Comparison of ENCODE assay signal across 16 cellular contexts in the genomic region with DNA sequence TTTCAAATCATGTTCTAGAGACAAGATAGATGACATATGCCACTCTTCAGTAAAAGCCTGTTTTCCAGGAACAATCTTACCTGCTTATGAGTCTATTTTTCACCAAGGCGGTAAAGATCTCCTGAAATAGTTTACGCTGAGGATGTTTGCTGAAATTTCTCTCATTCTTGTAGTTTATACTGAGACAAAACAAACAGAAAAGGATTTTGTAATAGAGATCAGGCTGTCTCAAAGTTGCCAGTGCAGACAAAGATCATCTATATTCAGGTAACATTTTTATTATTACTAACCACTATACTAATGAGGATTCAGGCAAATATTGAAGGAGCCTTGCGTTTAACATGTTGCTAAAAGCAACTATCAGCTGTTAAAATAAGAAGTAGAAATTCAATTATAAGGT. TPM values are rescaled to one million over a fixed set of nuclear protein-coding genes. Genes with fewer than 3 reads are reported as not detected.
DNase-seq lines count a peak whose midpoint lies in the region; ATAC-seq, FAIRE-seq and TF ChIP-seq lines count a peak whose summit lies in the region.
"Had no signal": no experiment of that assay in that cellular context is flagged by ENCODE, and none has a peak within 500 bp of the region (broad histone marks: within the 10 kb centered on the region; RNA-seq: fewer than 3 reads in every experiment).

No MANE protein-coding gene starts in this region.

- TF ChIP-seq RAD21 in HepG2 (CRISPR knock-in tag; IDR thresholded peaks at IDR 0.05), result no peak

- no peaks in the 10 kb centered on the region for H4K20me1 ChIP-seq in HepG2 (ENCODE audit: insufficient read depth, low read length)
- H4K20me1 ChIP-seq: BLaER1 had no signal

- no peak for DNase-seq in right atrium auricular region (ENCODE audit: low spot score)
- DNase-seq in left ventricle myocardium superior, result no peak
- DNase-seq in HepG2 (ENCODE audit: low spot score), result no peak
- DNase-seq in gastrocnemius medialis, result no peak
- no peak for DNase-seq in NCI-H748 treated with DMSO at 0.1 percent for 48 hours (lab: John Stamatoyannopoulos, UW)
- DNase-seq: 8988T; CD4-positive, alpha-beta memory T cell; DMS153; DMS79; GDM1; H9 had no signal

- BruUV-seq in HepG2 (replicated peaks; lab: Mats Ljungman, UMichigan), result no TSS peak

- TF ChIP-seq POLR2A in HepG2 (IDR thresholded peaks at IDR 0.05; ENCODE audit: insufficient read depth in 1 of 2, low read depth in 2 of 2, low read length in 2 of 2) (no peak), gastrocnemius medialis (IDR thresholded peaks at IDR 0.05) (no peak)

- H3K9me3 ChIP-seq in right atrium auricular region, result no peaks in the 10 kb centered on the region
- H3K9me3 ChIP-seq in HepG2 (ENCODE audit: low read length), result no peaks in the 10 kb centered on the region
- no peaks in the 10 kb centered on the region for H3K9me3 ChIP-seq in gastrocnemius medialis

- in situ Hi-C loops in HepG2 (cut with HindIII; ENCODE audit: extremely low pct_ligation_motif_present, low pct_unique_long_range_greater_than_20kb), result no loop called here
- in situ Hi-C loops in gastrocnemius medialis (cut with MboI; ENCODE audit: low sequenced_read_pairs in 4 of 4), result no loop called here

- H3K9ac ChIP-seq in HepG2 (ENCODE audit: insufficient read depth, low read depth, low read length), result no peak overlapping the region
- H3K9ac ChIP-seq: BLaER1 had no signal

- POLR2A ChIA-PET in HepG2 (lab: Yijun Ruan, JAX), result no interaction called here

- CTCF ChIA-PET in HepG2 (lab: Yijun Ruan, JAX; ENCODE audit: low intra/inter-chr PET ratio, low total read pairs), result no interaction called here

- H3K4me1 ChIP-seq in right atrium auricular region (peaks cover 0 to 8% of the 10 kb centered on the region in 2 donors), HepG2 (ENCODE audit: insufficient read depth, low read length) (peaks cover 12% of the 10 kb centered on the region), gastrocnemius medialis (peaks cover 16 to 18% of the 10 kb centered on the region in 2 donors)
- H3K4me1 ChIP-seq: BLaER1 had no signal

- H3K27ac ChIP-seq in right atrium auricular region (peak overlapping the region; percentile 64 to 82), HepG2 (ENCODE audit: extremely low read length, insufficient read depth, low read length) (no peak overlapping the region), gastrocnemius medialis (peak overlapping the region; percentile 75 to 83 (median 80))
- H3K27ac ChIP-seq: BLaER1 had no signal

- no peak for ATAC-seq in left ventricle myocardium superior
- no peak for ATAC-seq in HepG2
- ATAC-seq in gastrocnemius medialis, result no peak
- no peak for ATAC-seq in GM18498 (IDR thresholded peaks at IDR 0.05; ENCODE audit: unreplicated experiment)
- ATAC-seq in HG02588 (IDR thresholded peaks at IDR 0.05; ENCODE audit: unreplicated experiment), result no peak

- H3K27me3 ChIP-seq in right atrium auricular region (no peaks in the 10 kb centered on the region), HepG2 (ENCODE audit: control insufficient read depth in 1 of 2, insufficient read depth in 2 of 2, low read length in 2 of 2) (no peaks in the 10 kb centered on the region), gastrocnemius medialis (no peaks in the 10 kb centered on the region)
- H3K27me3 ChIP-seq: BLaER1 had no signal

- H3K4me3 ChIP-seq in right atrium auricular region (no peak overlapping the region), HepG2 (replicated peaks in 1 of 3; ENCODE audit: insufficient read depth in 1 of 3, low read depth in 2 of 3, low read length in 3 of 3) (no peak overlapping the region), gastrocnemius medialis (no peak overlapping the region)
- H3K4me3 ChIP-seq: BLaER1 had no signal

- WGBS in HepG2 (ENCODE audit: low lambda C conversion rate), result 92% methylated on average over 3 of the region's 3 CpGs

- no peaks in the 10 kb centered on the region for H3K36me3 ChIP-seq in right atrium auricular region
- H3K36me3 ChIP-seq in HepG2 (replicated peaks in 1 of 2; ENCODE audit: control insufficient read depth in 1 of 2, insufficient read depth in 2 of 2, low read length in 2 of 2), result peaks cover 1 to 4% of the 10 kb centered on the region in 2 experiments; a peak in 2 of 5 replicates
- no peaks in the 10 kb centered on the region for H3K36me3 ChIP-seq in gastrocnemius medialis
- H3K36me3 ChIP-seq: BLaER1 had no signal

- FAIRE-seq in HepG2 (lab: Jason Lieb, UNC), result no peak
- FAIRE-seq: H1 had no signal

- no peak for TF ChIP-seq CTCF in right atrium auricular region (IDR thresholded peaks at IDR 0.05)
- no peak for TF ChIP-seq CTCF in HepG2 (CRISPR knock-in tag; IDR thresholded peaks at IDR 0.05)
- no peak for TF ChIP-seq CTCF in gastrocnemius medialis (IDR thresholded peaks at IDR 0.05 in 4 of 5, conservative IDR thresholded peaks at IDR 0.05 in 1 of 5)

- H3K79me2 ChIP-seq in HepG2 (ENCODE audit: insufficient read depth, low read length), result no peaks in the 10 kb centered on the region

- no peak for TF ChIP-seq EP300 in HepG2 (IDR thresholded peaks at IDR 0.05; ENCODE audit: low read depth in 2 of 2, low read length in 2 of 2)
- TF ChIP-seq EP300 in HepG2 (CRISPR knock-in tag; IDR thresholded peaks at IDR 0.05; ENCODE audit: borderline replicate concordance), result no peak

- no peak overlapping the region for H2AFZ ChIP-seq in HepG2 (ENCODE audit: low read length)

- intact Hi-C loops in left ventricle myocardium superior (cut with micrococcal nuclease), result no loop called here
- intact Hi-C loops in HepG2 (cut with micrococcal nuclease; ENCODE audit: unreplicated experiment), result no loop called here
- intact Hi-C loops in gastrocnemius medialis (cut with DNase I; ENCODE audit: low total_unique reads), result loop anchor here (2.0 kb wide), 1 partner anchor 17 kb away; no protein-coding TSS in a partner anchor

- H3K4me2 ChIP-seq in HepG2 (ENCODE audit: low read depth, low read length), result no peak overlapping the region
- H3K4me2 ChIP-seq: BLaER1 had no signal

TF ChIP-seq in HepG2, 621 proteins besides CTCF, POLR2A, EP300 and RAD21 (continues in another document):
- TF ChIP-seq, protein P1, sequence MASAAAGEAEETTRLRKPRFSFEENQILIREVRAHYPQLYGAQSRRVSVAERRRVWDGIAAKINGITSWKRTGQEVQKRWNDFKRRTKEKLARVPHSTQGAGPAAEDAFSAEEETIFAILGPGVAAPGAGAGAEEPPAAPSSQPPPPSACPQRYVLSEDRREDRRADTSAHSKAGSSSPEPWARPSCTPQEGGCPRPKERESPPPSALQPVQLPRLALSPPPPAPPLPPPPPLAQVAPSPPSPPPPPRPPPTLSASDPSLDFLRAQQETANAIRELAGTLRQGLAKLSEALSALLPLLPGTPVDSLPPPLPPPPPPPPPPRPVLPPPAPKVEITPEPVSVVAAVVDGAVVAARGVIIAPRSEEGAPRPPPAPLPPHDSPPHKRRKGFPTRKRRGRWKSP (CRISPR knock-in tag; IDR thresholded peaks at IDR 0.05), result no peak
- TF ChIP-seq KLF11 (CRISPR knock-in tag; IDR thresholded peaks at IDR 0.05) (no peak), MEIS1 (CRISPR knock-in tag; IDR thresholded peaks at IDR 0.05; ENCODE audit: borderline replicate concordance) (no peak), GATAD2A (CRISPR knock-in tag; IDR thresholded peaks at IDR 0.05) (0 out of 2 replicates have a peak, but pooled peaks have one; percentile 28), HOXA7 (CRISPR knock-in tag; IDR thresholded peaks at IDR 0.05) (no peak)
- TF ChIP-seq, protein P2, sequence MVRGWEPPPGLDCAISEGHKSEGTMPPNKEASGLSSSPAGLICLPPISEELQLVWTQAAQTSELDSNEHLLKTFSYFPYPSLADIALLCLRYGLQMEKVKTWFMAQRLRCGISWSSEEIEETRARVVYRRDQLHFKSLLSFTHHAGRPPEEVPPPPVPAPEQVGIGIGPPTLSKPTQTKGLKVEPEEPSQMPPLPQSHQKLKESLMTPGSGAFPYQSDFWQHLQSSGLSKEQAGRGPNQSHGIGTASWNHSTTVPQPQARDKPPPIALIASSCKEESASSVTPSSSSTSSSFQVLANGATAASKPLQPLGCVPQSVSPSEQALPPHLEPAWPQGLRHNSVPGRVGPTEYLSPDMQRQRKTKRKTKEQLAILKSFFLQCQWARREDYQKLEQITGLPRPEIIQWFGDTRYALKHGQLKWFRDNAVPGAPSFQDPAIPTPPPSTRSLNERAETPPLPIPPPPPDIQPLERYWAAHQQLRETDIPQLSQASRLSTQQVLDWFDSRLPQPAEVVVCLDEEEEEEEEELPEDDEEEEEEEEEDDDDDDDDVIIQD (CRISPR knock-in tag; IDR thresholded peaks at IDR 0.05; ENCODE audit: low read depth), result no peak
- TF ChIP-seq, protein P3, sequence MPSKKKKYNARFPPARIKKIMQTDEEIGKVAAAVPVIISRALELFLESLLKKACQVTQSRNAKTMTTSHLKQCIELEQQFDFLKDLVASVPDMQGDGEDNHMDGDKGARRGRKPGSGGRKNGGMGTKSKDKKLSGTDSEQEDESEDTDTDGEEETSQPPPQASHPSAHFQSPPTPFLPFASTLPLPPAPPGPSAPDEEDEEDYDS (CRISPR knock-in tag; IDR thresholded peaks at IDR 0.05), result no peak

RNA-seq across cellular contexts. Expression of a gene that starts 25.0 kb away (rescaled TPM):
- total RNA-seq in right atrium auricular region (10 to 100 TPM; 10.3 to 18.3 TPM), left ventricle myocardium superior (16.9 TPM), HepG2 (2016; rRNA removed; fragmentation: Illumina TruSeq; extraction: Trizol) (14.2 and 15.0 TPM in 2 replicates), gastrocnemius medialis (10 to 100 TPM in 1 of 4 donors, 1 to 10 TPM in 3; 3.6 to 12.8 (median 7.5) TPM)
- 10.7 and 11.1 TPM in 2 replicates for total RNA-seq in HepG2 (2016; cell fraction: cytosol; rRNA removed; fragmentation: Illumina TruSeq; extraction: Trizol; ENCODE audit: low read depth)
- total RNA-seq in HepG2 (2016; cell fraction: insoluble cytoplasmic fraction; rRNA removed; fragmentation: Illumina TruSeq; extraction: Trizol), result 13.1 and 15.6 TPM in 2 replicates
- 6.9 and 9.2 TPM in 2 replicates for total RNA-seq in HepG2 (2016; cell fraction: membrane; rRNA removed; fragmentation: Illumina TruSeq; extraction: Trizol)
- 33.9 and 37.7 TPM in 2 replicates for total RNA-seq in HepG2 (2016; cell fraction: nucleus; rRNA removed; fragmentation: Illumina TruSeq; extraction: Trizol)
- 2.3 and 2.8 TPM in 2 replicates for polyA plus RNA-seq in HepG2 (2011; rRNA removed)
- polyA plus RNA-seq in HepG2 (2011; cell fraction: cytosol; rRNA removed), result 1.3 TPM in 2 replicates
- 4.3 and 4.4 TPM in 2 replicates for polyA plus RNA-seq in HepG2 (2011; cell fraction: nucleus; rRNA removed)
- polyA plus RNA-seq in HepG2 (2012), result 3.2 and 3.8 TPM in 2 replicates
- 0.54 and 0.58 TPM in 2 replicates for polyA plus RNA-seq in HepG2 (2016; cell fraction: cytosol; fragmentation: Illumina TruSeq; extraction: Trizol; ENCODE audit: low read depth)
- polyA plus RNA-seq in HepG2 (2016; cell fraction: insoluble cytoplasmic fraction; fragmentation: Illumina TruSeq; extraction: Trizol; ENCODE audit: low read depth), result 4.4 and 4.9 TPM in 2 replicates
- polyA plus RNA-seq in HepG2 (2016; cell fraction: membrane; fragmentation: Illumina TruSeq; extraction: Trizol; ENCODE audit: low read depth), result 1.8 and 1.9 TPM in 2 replicates
- 10.4 and 12.9 TPM in 2 replicates for polyA plus RNA-seq in HepG2 (2016; cell fraction: nucleus; fragmentation: Illumina TruSeq; extraction: Trizol; ENCODE audit: insufficient read depth, low read depth)
- polyA minus RNA-seq in HepG2 (2011; rRNA and poly(A)+ RNA removed; ENCODE audit: low replicate concordance), result 2.6 and 3.5 TPM in 2 replicates
- 1.8 and 3.3 TPM in 2 replicates for polyA minus RNA-seq in HepG2 (2011; cell fraction: cytosol; rRNA and poly(A)+ RNA removed)
- polyA minus RNA-seq in HepG2 (2011; cell fraction: nucleus; rRNA and poly(A)+ RNA removed), result 32.0 and 40.3 TPM in 2 replicates
- polyA plus RNA-seq: CD14-positive monocyte had no signal
